Comparison of ENCODE assay signal across 1 cellular context in the genomic region with DNA sequence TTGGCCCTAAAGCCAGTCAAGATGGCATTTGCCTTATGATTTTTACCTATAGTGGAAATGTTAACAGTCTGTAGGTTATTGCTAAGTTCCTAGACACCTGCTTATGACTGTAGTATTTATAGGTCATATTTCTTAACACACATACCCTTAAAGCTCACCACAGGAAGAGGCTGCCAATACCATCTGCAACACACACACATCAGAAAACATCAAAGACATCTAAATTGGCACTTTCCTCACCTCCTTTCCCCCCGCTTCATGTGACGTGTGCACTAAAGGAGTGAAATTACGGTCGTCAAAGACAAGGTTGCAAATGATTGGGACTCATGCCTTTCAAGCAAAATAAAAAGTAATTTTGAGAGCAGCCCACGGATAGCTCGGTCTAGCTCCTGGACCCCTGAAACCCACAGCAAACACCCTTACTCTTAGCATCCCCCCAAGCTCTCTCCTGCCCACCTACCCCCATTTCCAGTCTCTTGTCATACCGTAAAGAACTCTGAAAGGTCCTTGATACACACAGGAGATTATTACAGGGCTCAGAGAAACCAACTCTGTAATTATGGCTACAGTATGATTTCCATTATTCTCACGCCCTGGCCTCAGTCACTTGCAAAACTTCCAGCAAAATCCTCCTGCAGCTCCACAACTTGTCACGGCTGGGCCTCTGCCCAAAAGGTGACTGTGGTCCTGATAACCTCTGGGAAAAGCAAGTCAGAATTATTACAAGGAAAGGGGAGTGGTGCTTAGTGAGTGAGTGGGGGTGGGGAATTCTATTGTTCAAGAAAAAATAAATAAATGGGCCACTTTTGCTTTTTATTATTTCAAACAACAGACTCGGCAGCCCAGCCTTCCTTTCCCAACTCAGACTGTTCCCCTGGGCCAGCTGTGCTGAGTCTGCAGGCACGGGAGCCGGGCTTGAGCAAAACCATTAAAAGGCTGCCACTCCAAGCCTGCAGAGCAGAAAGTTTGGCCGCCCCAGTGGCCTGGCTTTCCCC.
TF ChIP-seq lines count a peak whose summit lies in the region.

No MANE protein-coding gene starts in this region.

TF ChIP-seq in GM23338, 12 proteins besides CTCF, POLR2A, EP300 and RAD21 (continued from another document):
- TF ChIP-seq, protein P1, sequence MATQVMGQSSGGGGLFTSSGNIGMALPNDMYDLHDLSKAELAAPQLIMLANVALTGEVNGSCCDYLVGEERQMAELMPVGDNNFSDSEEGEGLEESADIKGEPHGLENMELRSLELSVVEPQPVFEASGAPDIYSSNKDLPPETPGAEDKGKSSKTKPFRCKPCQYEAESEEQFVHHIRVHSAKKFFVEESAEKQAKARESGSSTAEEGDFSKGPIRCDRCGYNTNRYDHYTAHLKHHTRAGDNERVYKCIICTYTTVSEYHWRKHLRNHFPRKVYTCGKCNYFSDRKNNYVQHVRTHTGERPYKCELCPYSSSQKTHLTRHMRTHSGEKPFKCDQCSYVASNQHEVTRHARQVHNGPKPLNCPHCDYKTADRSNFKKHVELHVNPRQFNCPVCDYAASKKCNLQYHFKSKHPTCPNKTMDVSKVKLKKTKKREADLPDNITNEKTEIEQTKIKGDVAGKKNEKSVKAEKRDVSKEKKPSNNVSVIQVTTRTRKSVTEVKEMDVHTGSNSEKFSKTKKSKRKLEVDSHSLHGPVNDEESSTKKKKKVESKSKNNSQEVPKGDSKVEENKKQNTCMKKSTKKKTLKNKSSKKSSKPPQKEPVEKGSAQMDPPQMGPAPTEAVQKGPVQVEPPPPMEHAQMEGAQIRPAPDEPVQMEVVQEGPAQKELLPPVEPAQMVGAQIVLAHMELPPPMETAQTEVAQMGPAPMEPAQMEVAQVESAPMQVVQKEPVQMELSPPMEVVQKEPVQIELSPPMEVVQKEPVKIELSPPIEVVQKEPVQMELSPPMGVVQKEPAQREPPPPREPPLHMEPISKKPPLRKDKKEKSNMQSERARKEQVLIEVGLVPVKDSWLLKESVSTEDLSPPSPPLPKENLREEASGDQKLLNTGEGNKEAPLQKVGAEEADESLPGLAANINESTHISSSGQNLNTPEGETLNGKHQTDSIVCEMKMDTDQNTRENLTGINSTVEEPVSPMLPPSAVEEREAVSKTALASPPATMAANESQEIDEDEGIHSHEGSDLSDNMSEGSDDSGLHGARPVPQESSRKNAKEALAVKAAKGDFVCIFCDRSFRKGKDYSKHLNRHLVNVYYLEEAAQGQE (IDR thresholded peaks at IDR 0.05; ENCODE audit: unreplicated experiment) = no peak
- TF ChIP-seq, protein P2, sequence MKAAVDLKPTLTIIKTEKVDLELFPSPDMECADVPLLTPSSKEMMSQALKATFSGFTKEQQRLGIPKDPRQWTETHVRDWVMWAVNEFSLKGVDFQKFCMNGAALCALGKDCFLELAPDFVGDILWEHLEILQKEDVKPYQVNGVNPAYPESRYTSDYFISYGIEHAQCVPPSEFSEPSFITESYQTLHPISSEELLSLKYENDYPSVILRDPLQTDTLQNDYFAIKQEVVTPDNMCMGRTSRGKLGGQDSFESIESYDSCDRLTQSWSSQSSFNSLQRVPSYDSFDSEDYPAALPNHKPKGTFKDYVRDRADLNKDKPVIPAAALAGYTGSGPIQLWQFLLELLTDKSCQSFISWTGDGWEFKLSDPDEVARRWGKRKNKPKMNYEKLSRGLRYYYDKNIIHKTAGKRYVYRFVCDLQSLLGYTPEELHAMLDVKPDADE (IDR thresholded peaks at IDR 0.05) = no peak
